ENCODE assay signal across 4 cellular contexts in genomic region chr6:104320896-104321295, GRCh38.
"Had no signal": no experiment of that assay in that cellular context is flagged by ENCODE, and none has a peak within 500 bp of the region (broad histone marks: within the 10 kb centered on the region; RNA-seq: fewer than 3 reads in every experiment).

No MANE protein-coding gene starts in this region.

- DNase-seq: H9, HCEC 1CT, KBM-7 had no signal

- H2AFZ ChIP-seq: GM23338 had no signal

- H3K4me2 ChIP-seq: GM23338 had no signal

- H3K4me3 ChIP-seq: GM23338 had no signal
